In the genomic region with DNA sequence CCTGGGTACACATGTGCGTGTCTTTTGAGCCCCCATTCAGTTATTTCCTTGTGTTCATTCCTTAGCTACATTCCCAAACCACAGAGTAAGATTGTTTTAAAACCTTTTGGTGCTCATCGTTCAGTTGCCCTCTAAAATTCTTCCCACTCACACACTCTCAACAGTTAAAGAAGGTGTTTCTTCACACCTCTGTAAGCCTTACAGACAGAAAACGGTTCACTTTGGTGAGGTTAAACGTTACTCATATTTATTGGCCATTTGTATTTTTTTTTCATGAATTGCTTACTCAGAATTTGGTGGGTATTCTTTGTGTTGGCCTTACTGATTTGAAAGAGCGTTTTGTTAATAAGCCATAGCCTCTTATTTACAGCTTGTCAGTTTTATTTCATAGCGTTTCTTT, we compare ENCODE assay signal across 35 cellular contexts.
"Had no signal": no experiment of that assay in that cellular context is flagged by ENCODE, and none has a peak within 500 bp of the region (broad histone marks: within the 10 kb centered on the region; RNA-seq: fewer than 3 reads in every experiment).

No MANE protein-coding gene starts in this region.

- H3K27ac ChIP-seq: brain microvascular endothelial cell, PC-9, RWPE1, VCaP had no signal

- H3K27me3 ChIP-seq: brain microvascular endothelial cell had no signal

- H3K9me3 Mint-ChIP-seq: activated B cell treated with CpG ODN at 0.5 μM for 24 hours; activated CD4-positive, alpha-beta memory T cell treated with anti-CD3 and anti-CD28 coated beads for 36 hours; activated naive CD4-positive, alpha-beta T cell treated with anti-CD3 and anti-CD28 coated beads, Interleukin-2, amount 10 ng/mL, durations not matched to agents 7 days and 5 days had no signal

- H3K4me2 ChIP-seq: PC-9 had no signal

- H3K4me3 ChIP-seq: PC-9 had no signal

- H3K36me3 ChIP-seq: brain microvascular endothelial cell had no signal

- H3K4me1 Mint-ChIP-seq: activated naive CD4-positive, alpha-beta T cell treated with anti-CD3 and anti-CD28 coated beads, Interleukin-2, amount 10 ng/mL, durations not matched to agents 7 days and 5 days had no signal

- FAIRE-seq: RCC 7860 had no signal

- DNase-seq: activated B cell treated with CpG ODN at 0.5 μM for 24 hours; activated CD4-positive, alpha-beta memory T cell treated with anti-CD3 and anti-CD28 coated beads for 36 hours; activated CD4-positive, alpha-beta T cell treated with anti-CD3 and anti-CD28 coated beads for 4 hours; activated CD4-positive, alpha-beta T cell treated with anti-CD3 and anti-CD28 coated beads, Interleukin-2, amount 50 U/mL, for 1 hour; activated CD4-positive, CD25-positive, alpha-beta regulatory T cell treated with anti-CD3 and anti-CD28 coated beads, Interleukin-2, amount 50 U/mL, for 72 hours; activated CD8-positive, alpha-beta memory T cell treated with anti-CD3 and anti-CD28 coated beads for 24 hours; activated CD8-positive, alpha-beta memory T cell treated with anti-CD3 and anti-CD28 coated beads, Interleukin-2, amount 10 ng/mL, durations not matched to agents 7 days and 5 days; activated CD8-positive, alpha-beta memory T cell treated with anti-CD3 and anti-CD28 coated beads, Interleukin-2, amount 50 U/mL, for 48 hours; activated effector memory CD4-positive, alpha-beta T cell treated with Interleukin-2 at 50 U/mL for 16 hours; activated naive CD4-positive, alpha-beta T cell treated with anti-CD3 and anti-CD28 coated beads, Interleukin-2, amount 10 ng/mL, durations not matched to agents 7 days and 5 days; activated naive CD8-positive, alpha-beta T cell treated with anti-CD3 and anti-CD28 coated beads, Interleukin-2, amount 50 U/mL, for 24 hours; activated T-cell treated with anti-CD3 and anti-CD28 coated beads, Interleukin-2, amount 50 U/mL, for 48 hours; anterior cingulate cortex; brain microvascular endothelial cell; Karpas-422; KBM-7; NCI-H1105; NCI-H1417 treated with DMSO at 0.1 percent for 48 hours; NCI-H1930; NCI-H2081 treated with DMSO at 0.1 percent for 48 hours; NCI-H345; NCI-H524 treated with DMSO at 0.1 percent for 48 hours; NCI-H748 treated with DMSO at 0.1 percent for 48 hours; NK-92 treated with Interleukin-12 subunit alpha and Interleukin-12 subunit beta, amount 100 ng/mL, for 24 hours; PC-9; SIG-M5; T-cell; T-helper 17 cell; T-helper 9 cell had no signal

- H3K27me3 Mint-ChIP-seq: activated B cell treated with CpG ODN at 0.5 μM for 24 hours; activated CD4-positive, alpha-beta memory T cell treated with anti-CD3 and anti-CD28 coated beads for 36 hours; activated CD8-positive, alpha-beta memory T cell treated with anti-CD3 and anti-CD28 coated beads, Interleukin-2, amount 10 ng/mL, durations not matched to agents 7 days and 5 days; activated naive CD4-positive, alpha-beta T cell treated with anti-CD3 and anti-CD28 coated beads, Interleukin-2, amount 10 ng/mL, durations not matched to agents 7 days and 5 days; activated naive CD8-positive, alpha-beta T cell; activated naive CD8-positive, alpha-beta T cell treated with anti-CD3 and anti-CD28 coated beads, Interleukin-2, amount 50 U/mL, for 24 hours; T-cell; T-helper 17 cell had no signal

- H3K4me3 Mint-ChIP-seq: activated B cell treated with CpG ODN at 0.5 μM for 24 hours; activated CD4-positive, alpha-beta memory T cell treated with anti-CD3 and anti-CD28 coated beads for 36 hours; activated CD8-positive, alpha-beta memory T cell treated with anti-CD3 and anti-CD28 coated beads, Interleukin-2, amount 10 ng/mL, durations not matched to agents 7 days and 5 days; activated naive CD4-positive, alpha-beta T cell treated with anti-CD3 and anti-CD28 coated beads, Interleukin-2, amount 10 ng/mL, durations not matched to agents 7 days and 5 days; activated naive CD8-positive, alpha-beta T cell; activated naive CD8-positive, alpha-beta T cell treated with anti-CD3 and anti-CD28 coated beads, Interleukin-2, amount 50 U/mL, for 24 hours; T-helper 17 cell had no signal

- H3K36me3 Mint-ChIP-seq: activated naive CD4-positive, alpha-beta T cell treated with anti-CD3 and anti-CD28 coated beads, Interleukin-2, amount 10 ng/mL, durations not matched to agents 7 days and 5 days had no signal

- ATAC-seq: activated CD8-positive, alpha-beta memory T cell treated with anti-CD3 and anti-CD28 coated beads, Interleukin-2, amount 10 ng/mL, durations not matched to agents 7 days and 5 days; activated naive CD8-positive, alpha-beta T cell treated with anti-CD3 and anti-CD28 coated beads, Interleukin-2, amount 50 U/mL, for 24 hours; Right ventricle myocardium inferior; SK-N-SH treated with all-trans-retinoic acid at 6 μM for 48 hours; T-cell; T-helper 17 cell had no signal

- H3K27ac Mint-ChIP-seq: activated B cell treated with CpG ODN at 0.5 μM for 24 hours; activated CD4-positive, alpha-beta memory T cell treated with anti-CD3 and anti-CD28 coated beads for 36 hours; activated CD8-positive, alpha-beta memory T cell treated with anti-CD3 and anti-CD28 coated beads, Interleukin-2, amount 10 ng/mL, durations not matched to agents 7 days and 5 days; activated naive CD4-positive, alpha-beta T cell treated with anti-CD3 and anti-CD28 coated beads, Interleukin-2, amount 10 ng/mL, durations not matched to agents 7 days and 5 days; activated naive CD8-positive, alpha-beta T cell; activated naive CD8-positive, alpha-beta T cell treated with anti-CD3 and anti-CD28 coated beads, Interleukin-2, amount 50 U/mL, for 24 hours; T-cell; T-helper 17 cell had no signal

- H2AFZ ChIP-seq: PC-9 had no signal
